In genomic region chr18:24076136-24076597, GRCh38 we compare ENCODE assay signal across 8 cellular contexts.
DNase-seq lines count a peak whose midpoint lies in the region; ATAC-seq and TF ChIP-seq lines count a peak whose summit lies in the region.
"Not testable (repeated sequence)": the region's sequence is repeated elsewhere in the genome, so short reads cannot be mapped to it uniquely, and the experiment has no call there.

No MANE protein-coding gene starts in this region.

- peaks cover 19% of the 10 kb centered on the region for H3K36me3 ChIP-seq in CD8-positive, alpha-beta memory T cell (ENCODE audit: insufficient read depth, low read length)
- H3K36me3 ChIP-seq in mucosa of descending colon (ENCODE audit: low read depth) = not testable (repeated sequence)

- intact Hi-C loops in activated T-helper 2 cell treated with anti-CD3 and anti-CD28 coated beads, Interferon-gamma antibody, Interleukin-2, Interleukin-4, amounts not matched to agents 10 μg/mL and 5 μg/mL and 100 μg/mL, durations not matched to agents 14 hours and 24 hours and 36 hours (cut with micrococcal nuclease) = loop anchor here (1.0 to 5.0 kb wide), 5 partner anchors 25 to 249 kb away; no protein-coding TSS in a partner anchor
- intact Hi-C loops in mucosa of descending colon (cut with DNase I, micrococcal nuclease) = not testable (repeated sequence)

- ATAC-seq in esophagus mucosa = peak; percentile 98
- ATAC-seq in mucosa of descending colon = peak; percentile 99

- CTCF ChIA-PET in CD8-positive, alpha-beta memory T cell (lab: Charles Lee) = interaction anchor here (0.6 to 1.7 kb wide), 3 partner anchors 10 to 109 kb away, joined by 3 to 5 read pairs (median 3); no protein-coding TSS in a partner anchor

- H3K36me3 Mint-ChIP-seq in CD8-positive, alpha-beta memory T cell = peaks cover 9 to 85% (median 20%) of the 10 kb centered on the region in 3 donors
- peaks cover 54% of the 10 kb centered on the region for H3K36me3 Mint-ChIP-seq in activated T-helper 2 cell treated with anti-CD3 and anti-CD28 coated beads, Interferon-gamma antibody, Interleukin-2, Interleukin-4, amounts not matched to agents 10 μg/mL and 5 μg/mL and 100 μg/mL, durations not matched to agents 14 hours and 24 hours and 36 hours (ENCODE audit: low read depth)

- not testable (repeated sequence) for H3K9me3 Mint-ChIP-seq in CD8-positive, alpha-beta memory T cell; activated T-helper 2 cell treated with anti-CD3 and anti-CD28 coated beads, Interferon-gamma antibody, Interleukin-2, Interleukin-4, amounts not matched to agents 10 μg/mL and 5 μg/mL and 100 μg/mL, durations not matched to agents 14 hours and 24 hours and 36 hours

- DNase-seq in CD8-positive, alpha-beta memory T cell = peak in 4 of 5 donors; percentile 7 to 85 (median 14)
- DNase-seq in GOT3 (lab: John Stamatoyannopoulos, UW) (peak; percentile 21), NCI-H187 (lab: John Stamatoyannopoulos, UW) (peak; percentile 33 to 81), SW480 (ENCODE audit: low spot score) (peak; percentile 99), mucosa of descending colon (peak; percentile 64 to 71 (median 70))
- DNase-seq in activated T-helper 2 cell treated with anti-CD3 and anti-CD28 coated beads, Interferon-gamma antibody, Interleukin-2, Interleukin-4, amounts not matched to agents 10 μg/mL and 5 μg/mL and 100 μg/mL, durations not matched to agents 14 hours and 24 hours and 36 hours (ENCODE audit: low spot score) = peak; percentile 70
- DNase-seq in stimulated activated CD8-positive, alpha-beta memory T cell treated with anti-CD3 and anti-CD28 coated beads, Interleukin-15, amount 100 ng/mL, for 4 hours (ENCODE audit: low read depth in 2 of 2) = peak; percentile 51 to 60

- not testable (repeated sequence) for H3K27ac ChIP-seq in CD8-positive, alpha-beta memory T cell (ENCODE audit: low read depth, low read length)

- not testable (repeated sequence) for H3K9me3 ChIP-seq in CD8-positive, alpha-beta memory T cell (ENCODE audit: low read length); mucosa of descending colon

- not testable (repeated sequence) for H3K27me3 ChIP-seq in CD8-positive, alpha-beta memory T cell (ENCODE audit: insufficient read depth, low read length, poor library complexity, severe bottlenecking)

- peak overlapping the region in 5 of 7 donors; percentile 30 to 70 (median 56) for H3K4me3 Mint-ChIP-seq in CD8-positive, alpha-beta memory T cell
- peak overlapping the region; percentile 21 for H3K4me3 Mint-ChIP-seq in activated T-helper 2 cell treated with anti-CD3 and anti-CD28 coated beads, Interferon-gamma antibody, Interleukin-2, Interleukin-4, amounts not matched to agents 10 μg/mL and 5 μg/mL and 100 μg/mL, durations not matched to agents 14 hours and 24 hours and 36 hours (ENCODE audit: low read depth)

- not testable (repeated sequence) for H3K27me3 Mint-ChIP-seq in CD8-positive, alpha-beta memory T cell; activated T-helper 2 cell treated with anti-CD3 and anti-CD28 coated beads, Interferon-gamma antibody, Interleukin-2, Interleukin-4, amounts not matched to agents 10 μg/mL and 5 μg/mL and 100 μg/mL, durations not matched to agents 14 hours and 24 hours and 36 hours (ENCODE audit: low read depth)

- H3K4me1 ChIP-seq in CD8-positive, alpha-beta memory T cell (ENCODE audit: insufficient read depth, low read length) = peaks cover 13% of the 10 kb centered on the region
- H3K4me1 ChIP-seq in mucosa of descending colon (ENCODE audit: low read depth) = peaks cover 15% of the 10 kb centered on the region

- not testable (repeated sequence) for TF ChIP-seq CTCF in mucosa of descending colon (IDR thresholded peaks at IDR 0.05)

- H3K4me3 ChIP-seq in CD8-positive, alpha-beta memory T cell (ENCODE audit: low read length); mucosa of descending colon: not testable (repeated sequence)

- peaks cover 50 to 85% (median 74%) of the 10 kb centered on the region in 3 donors for H3K4me1 Mint-ChIP-seq in CD8-positive, alpha-beta memory T cell
- peaks cover 35% of the 10 kb centered on the region for H3K4me1 Mint-ChIP-seq in activated T-helper 2 cell treated with anti-CD3 and anti-CD28 coated beads, Interferon-gamma antibody, Interleukin-2, Interleukin-4, amounts not matched to agents 10 μg/mL and 5 μg/mL and 100 μg/mL, durations not matched to agents 14 hours and 24 hours and 36 hours (ENCODE audit: low read depth)

- H3K27ac Mint-ChIP-seq in CD8-positive, alpha-beta memory T cell = peak overlapping the region; percentile 54 to 95 (median 77)
- H3K27ac Mint-ChIP-seq in activated T-helper 2 cell treated with anti-CD3 and anti-CD28 coated beads, Interferon-gamma antibody, Interleukin-2, Interleukin-4, amounts not matched to agents 10 μg/mL and 5 μg/mL and 100 μg/mL, durations not matched to agents 14 hours and 24 hours and 36 hours = peak overlapping the region; percentile 77

- POLR2A ChIA-PET in CD8-positive, alpha-beta memory T cell (lab: Charles Lee) = interaction anchor here (0.6 to 1.3 kb wide), 2 partner anchors 21 to 584 kb away, joined by 3 to 4 read pairs; no protein-coding TSS in a partner anchor

Comparison
In these comparisons a context has a peak if more than half of its experiments do, and no peak if none do; other contexts are left out.
1. DNase-seq: peak in every context shown above with its lines; median percentile 99 in SW480; 70 in activated T-helper 2 cell treated with anti-CD3 and anti-CD28 coated beads, Interferon-gamma antibody, Interleukin-2, Interleukin-4, amounts not matched to agents 10 μg/mL and 5 μg/mL and 100 μg/mL, durations not matched to agents 14 hours and 24 hours and 36 hours; 70 in mucosa of descending colon; 57 in NCI-H187; 56 in stimulated activated CD8-positive, alpha-beta memory T cell treated with anti-CD3 and anti-CD28 coated beads, Interleukin-15, amount 100 ng/mL, for 4 hours; 21 in GOT3; 14 in CD8-positive, alpha-beta memory T cell.